In genomic region chr3:5005367-5005766, GRCh38 we compare ENCODE assay signal across 1 cellular context.
TF ChIP-seq lines count a peak whose summit lies in the region.

No MANE protein-coding gene starts in this region.

TF ChIP-seq in HEK293, 187 proteins besides CTCF, POLR2A, EP300 and RAD21:
- TF ChIP-seq, protein P1, sequence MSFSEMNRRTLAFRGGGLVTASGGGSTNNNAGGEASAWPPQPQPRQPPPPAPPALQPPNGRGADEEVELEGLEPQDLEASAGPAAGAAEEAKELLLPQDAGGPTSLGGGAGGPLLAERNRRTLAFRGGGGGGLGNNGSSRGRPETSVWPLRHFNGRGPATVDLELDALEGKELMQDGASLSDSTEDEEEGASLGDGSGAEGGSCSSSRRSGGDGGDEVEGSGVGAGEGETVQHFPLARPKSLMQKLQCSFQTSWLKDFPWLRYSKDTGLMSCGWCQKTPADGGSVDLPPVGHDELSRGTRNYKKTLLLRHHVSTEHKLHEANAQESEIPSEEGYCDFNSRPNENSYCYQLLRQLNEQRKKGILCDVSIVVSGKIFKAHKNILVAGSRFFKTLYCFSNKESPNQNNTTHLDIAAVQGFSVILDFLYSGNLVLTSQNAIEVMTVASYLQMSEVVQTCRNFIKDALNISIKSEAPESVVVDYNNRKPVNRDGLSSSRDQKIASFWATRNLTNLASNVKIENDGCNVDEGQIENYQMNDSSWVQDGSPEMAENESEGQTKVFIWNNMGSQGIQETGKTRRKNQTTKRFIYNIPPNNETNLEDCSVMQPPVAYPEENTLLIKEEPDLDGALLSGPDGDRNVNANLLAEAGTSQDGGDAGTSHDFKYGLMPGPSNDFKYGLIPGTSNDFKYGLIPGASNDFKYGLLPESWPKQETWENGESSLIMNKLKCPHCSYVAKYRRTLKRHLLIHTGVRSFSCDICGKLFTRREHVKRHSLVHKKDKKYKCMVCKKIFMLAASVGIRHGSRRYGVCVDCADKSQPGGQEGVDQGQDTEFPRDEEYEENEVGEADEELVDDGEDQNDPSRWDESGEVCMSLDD (tag by site-specific recombination; IDR thresholded peaks at IDR 0.05): no peak
- TF ChIP-seq ZFP37 (tag by site-specific recombination; IDR thresholded peaks at IDR 0.05) (no peak), YY1 (tag by site-specific recombination; IDR thresholded peaks at IDR 0.05) (no peak), ZNF416 (tag by site-specific recombination; IDR thresholded peaks at IDR 0.05) (no peak), ZBTB17 (tag by site-specific recombination; IDR thresholded peaks at IDR 0.05) (peak; percentile 90)
TF ChIP-seq in HEK293: peak in this region for 1.
